ENCODE assay signal across 21 cellular contexts in genomic region chr9:136169495-136169894, GRCh38. TPM values are rescaled to one million over a fixed set of nuclear protein-coding genes. Genes with fewer than 3 reads are reported as not detected.
DNase-seq lines count a peak whose midpoint lies in the region; ATAC-seq and TF ChIP-seq lines count a peak whose summit lies in the region.
"Had no signal": no experiment of that assay in that cellular context is flagged by ENCODE, and none has a peak within 500 bp of the region (broad histone marks: within the 10 kb centered on the region; RNA-seq: fewer than 3 reads in every experiment).

No MANE protein-coding gene starts in this region.

- DNase-seq in BE2C: peak; percentile 3
- DNase-seq in Caco-2: peak; percentile 61 to 80
- no peak for DNase-seq in glutamatergic neuron
- no peak for DNase-seq in neural progenitor cell (ENCODE audit: low spot score)
- no peak for DNase-seq in mesenteric fat pad (ENCODE audit: low spot score)
- no peak for DNase-seq in left lung
- no peak for DNase-seq in NCI-H524 treated with DMSO at 0.1 percent for 48 hours (lab: John Stamatoyannopoulos, UW)
- DNase-seq: DMS79, GDM1, HFFc6, NCI-H1105 treated with DMSO at 0.1 percent for 48 hours, NCI-H1930, NCI-H446, NCI-H526 treated with DMSO at 0.1 percent for 48 hours, SHP77 treated with DMSO at 0.1 percent for 48 hours had no signal

- peaks cover 8% of the 10 kb centered on the region for H3K36me3 Mint-ChIP-seq in Caco-2 (ENCODE audit: insufficient read depth, unreplicated experiment)
- peaks cover 10% of the 10 kb centered on the region for H3K36me3 Mint-ChIP-seq in glutamatergic neuron (ENCODE audit: unreplicated experiment)
- H3K36me3 Mint-ChIP-seq in neural progenitor cell: no peaks in the 10 kb centered on the region
- H3K36me3 Mint-ChIP-seq: CD14-positive monocyte had no signal

- H4K20me1 ChIP-seq in neural progenitor cell (ENCODE audit: low read depth): peaks cover 16% of the 10 kb centered on the region

- CTCF ChIA-PET in Caco-2 (lab: Charles Lee): no interaction called here

- no peaks in the 10 kb centered on the region for H3K27me3 Mint-ChIP-seq in Caco-2 (ENCODE audit: insufficient read depth, unreplicated experiment)
- peaks cover 11% of the 10 kb centered on the region for H3K27me3 Mint-ChIP-seq in glutamatergic neuron (ENCODE audit: unreplicated experiment)
- H3K27me3 Mint-ChIP-seq in neural progenitor cell (ENCODE audit: insufficient read depth, low read depth): peaks cover 23% of the 10 kb centered on the region

- no peaks in the 10 kb centered on the region for H3K9me3 ChIP-seq in BE2C
- H3K9me3 ChIP-seq in Caco-2: no peaks in the 10 kb centered on the region
- no peaks in the 10 kb centered on the region for H3K9me3 ChIP-seq in neural progenitor cell (ENCODE audit: low read depth)
- H3K9me3 ChIP-seq in left lung: no peaks in the 10 kb centered on the region
- H3K9me3 ChIP-seq: HAP-1 had no signal

- H3K27ac ChIP-seq in neural progenitor cell (no peak overlapping the region), left lung (no peak overlapping the region)

- peaks cover 23% of the 10 kb centered on the region for H3F3A ChIP-seq in neural progenitor cell (ENCODE audit: low read depth)

- peak overlapping the region; percentile 71 for H3K27ac Mint-ChIP-seq in Caco-2 (ENCODE audit: unreplicated experiment)
- H3K27ac Mint-ChIP-seq in glutamatergic neuron (ENCODE audit: unreplicated experiment): no peak overlapping the region
- peak overlapping the region; percentile 94 for H3K27ac Mint-ChIP-seq in neural progenitor cell
- H3K27ac Mint-ChIP-seq: GM23338, HFFc6 had no signal

- no TSS peak for BruUV-seq in Caco-2 (replicated peaks; lab: Mats Ljungman, UMichigan)

- no peak overlapping the region for H3K4me2 ChIP-seq in neural progenitor cell
- H3K4me2 ChIP-seq: GM23338 had no signal

- no peak for ATAC-seq in left lung

- POLR2A ChIA-PET in Caco-2 (lab: Charles Lee): no interaction called here

- intact Hi-C loops in Caco-2 (cut with micrococcal nuclease; ENCODE audit: unreplicated experiment): no loop called here
- intact Hi-C loops in left lung (cut with DNase I): no loop called here

- no peaks in the 10 kb centered on the region for H3K79me2 ChIP-seq in neural progenitor cell (ENCODE audit: low read depth)

- H3K4me1 Mint-ChIP-seq in Caco-2 (ENCODE audit: low read depth, unreplicated experiment): peaks cover 25% of the 10 kb centered on the region
- H3K4me1 Mint-ChIP-seq in glutamatergic neuron (ENCODE audit: low read depth, unreplicated experiment): peaks cover 18% of the 10 kb centered on the region
- H3K4me1 Mint-ChIP-seq in neural progenitor cell: peaks cover 34% of the 10 kb centered on the region
- H3K4me1 Mint-ChIP-seq: CD14-positive monocyte had no signal

- no peak overlapping the region for H3K9ac ChIP-seq in neural progenitor cell

- H3K27me3 ChIP-seq in BE2C (peaks cover 7% of the 10 kb centered on the region; the same call in 1 of the 2 replicates), Caco-2 (replicated peaks; ENCODE audit: control insufficient read depth, insufficient read depth, low read length) (no peaks in the 10 kb centered on the region), neural progenitor cell (no peaks in the 10 kb centered on the region), left lung (peaks cover 0 to 47% of the 10 kb centered on the region in 2 donors)

- H3K36me3 ChIP-seq in BE2C: no peaks in the 10 kb centered on the region
- H3K36me3 ChIP-seq in Caco-2 (ENCODE audit: control insufficient read depth, insufficient read depth, low read length): no peaks in the 10 kb centered on the region
- no peaks in the 10 kb centered on the region for H3K36me3 ChIP-seq in neural progenitor cell
- H3K36me3 ChIP-seq in left lung: no peaks in the 10 kb centered on the region
- H3K36me3 ChIP-seq: HAP-1 had no signal

- no peak for TF ChIP-seq CTCF in BE2C (IDR thresholded peaks at IDR 0.05; ENCODE audit: low read depth, low read length)
- TF ChIP-seq CTCF in Caco-2 (IDR thresholded peaks at IDR 0.05; ENCODE audit: insufficient read depth in 1 of 2, low read depth in 1 of 2, low read length in 1 of 2, severe bottlenecking in 1 of 2, unreplicated experiment in 1 of 2): no peak
- TF ChIP-seq CTCF in glutamatergic neuron (IDR thresholded peaks at IDR 0.05; ENCODE audit: partially characterized antibody, unreplicated experiment): no peak
- TF ChIP-seq CTCF in neural progenitor cell (IDR thresholded peaks at IDR 0.05): no peak
- TF ChIP-seq CTCF in left lung (IDR thresholded peaks at IDR 0.05): no peak

- H3K4me3 ChIP-seq in BE2C (ENCODE audit: low read depth, low read length) (no peak overlapping the region), Caco-2 (ENCODE audit: low read depth, low read length) (no peak overlapping the region), neural progenitor cell (no peak overlapping the region), left lung (no peak overlapping the region)
- H3K4me3 ChIP-seq: GM12878, GM23338, HAP-1 had no signal

- peak overlapping the region; percentile 36 for H3K4me3 Mint-ChIP-seq in Caco-2 (ENCODE audit: unreplicated experiment)
- peak overlapping the region; percentile 32 for H3K4me3 Mint-ChIP-seq in glutamatergic neuron (ENCODE audit: unreplicated experiment)
- H3K4me3 Mint-ChIP-seq in neural progenitor cell: peak overlapping the region; percentile 63
- H3K4me3 Mint-ChIP-seq: GM23338, HFFc6 had no signal

- H3K9me3 Mint-ChIP-seq in Caco-2 (ENCODE audit: unreplicated experiment): no peaks in the 10 kb centered on the region
- H3K9me3 Mint-ChIP-seq in glutamatergic neuron (ENCODE audit: unreplicated experiment): peaks cover 9% of the 10 kb centered on the region
- no peaks in the 10 kb centered on the region for H3K9me3 Mint-ChIP-seq in neural progenitor cell

- H3K4me1 ChIP-seq in BE2C: no peaks in the 10 kb centered on the region
- H3K4me1 ChIP-seq in Caco-2: peaks cover 46% of the 10 kb centered on the region
- peaks cover 15% of the 10 kb centered on the region for H3K4me1 ChIP-seq in neural progenitor cell
- H3K4me1 ChIP-seq in left lung: no peaks in the 10 kb centered on the region

- no peak overlapping the region for H2AFZ ChIP-seq in neural progenitor cell (replicated peaks)
- H2AFZ ChIP-seq: GM23338 had no signal

RNA-seq across cellular contexts. Expression of gene LHX3, which starts 35.4 kb away (rescaled TPM):
- polyA plus RNA-seq in BE2C (2012; ENCODE audit: insufficient read depth, insufficient read length, low read depth): not detected
- 1.1 and 1.2 TPM in 2 replicates for total RNA-seq in Caco-2 (2022)
- total RNA-seq in glutamatergic neuron (ENCODE audit: unreplicated experiment): 0.81 TPM
- not detected in 2 replicates for total RNA-seq in neural progenitor cell (ENCODE audit: low replicate concordance)
- total RNA-seq in mesenteric fat pad: not detected
- not detected for total RNA-seq in left lung
- total RNA-seq: GM12878, GM23338, HFFc6, HT1080, LHCN-M2 had no signal
- polyA plus RNA-seq: CD14-positive monocyte, GM12878 had no signal

RNA-seq across cellular contexts. Expression of gene TMEM250, which starts 50.8 kb away (rescaled TPM):
- 50.2 TPM for polyA plus RNA-seq in BE2C (2012; ENCODE audit: insufficient read depth, insufficient read length, low read depth)
- total RNA-seq in Caco-2 (2022) (35.6 and 38.2 TPM in 2 replicates), glutamatergic neuron (ENCODE audit: unreplicated experiment) (16.0 TPM), neural progenitor cell (ENCODE audit: low replicate concordance) (16.3 and 46.2 TPM in 2 replicates), mesenteric fat pad (30.2 TPM), left lung (10 to 100 TPM; 30.4 to 42.1 TPM)

Comparison
In these comparisons a context has a peak if more than half of its experiments do, and no peak if none do; other contexts are left out.
1. DNase-seq: peak in BE2C (single experiment) and Caco-2 (2 of 2); none in glutamatergic neuron (single experiment), neural progenitor cell (single experiment), mesenteric fat pad (single experiment), left lung (0 of 2) and NCI-H524 treated with DMSO at 0.1 percent for 48 hours (single experiment).
2. Peak in every context shown above with its lines, with median percentiles within 50 percentile points of each other: H3K4me3 Mint-ChIP-seq.